Comparison of ENCODE assay signal across 8 cellular contexts in genomic region chr5:75190227-75190626, GRCh38. TPM values are rescaled to one million over a fixed set of nuclear protein-coding genes. Genes with fewer than 3 reads are reported as not detected.
"Had no signal": no experiment of that assay in that cellular context is flagged by ENCODE, and none has a peak within 500 bp of the region (broad histone marks: within the 10 kb centered on the region; RNA-seq: fewer than 3 reads in every experiment).

No MANE protein-coding gene starts in this region.

- H3K27ac ChIP-seq: HL-60, KMS-11 had no signal

- H3K4me2 ChIP-seq: KMS-11 had no signal

- H3K4me3 ChIP-seq: K562 had no signal

- FAIRE-seq: HTR-8/SVneo, K562 had no signal

- DNase-seq: IMR-90, KBM-7, KG1 had no signal

- ATAC-seq: K562 had no signal

- H3K9ac ChIP-seq: KMS-11 had no signal

RNA-seq across cellular contexts. Expression of gene ANKRD31, which starts 46.5 kb away (rescaled TPM):
- total RNA-seq: HT-29 had no signal
